8 cellular contexts compared by ENCODE assay signal in genomic region chr1:51421961-51422360, GRCh38.
DNase-seq lines count a peak whose midpoint lies in the region; ATAC-seq, FAIRE-seq and TF ChIP-seq lines count a peak whose summit lies in the region.

No MANE protein-coding gene starts in this region.

- no peak overlapping the region for H3K27ac ChIP-seq in colonic mucosa

- no peak overlapping the region for H3K9ac ChIP-seq in colonic mucosa (ENCODE audit: low read depth in 2 of 2, low read length in 2 of 2)

- DNase-seq in AG10803 (ENCODE audit: low read depth) (peak; percentile 64), GM19239 (ENCODE audit: insufficient read length, low spot score) (no peak), NCI-H446 treated with DMSO at 0.1 percent for 48 hours (lab: John Stamatoyannopoulos, UW) (peak; percentile 10), T47D (ENCODE audit: low read depth in 1 of 2, low spot score in 1 of 2) (peak; percentile 26 to 59), colonic mucosa (no peak)

- FAIRE-seq in GM19239 (lab: Jason Lieb, UNC) (peak; percentile 59), islet of Langerhans (lab: Jason Lieb, UNC) (peak; percentile 100)

- H3K4me3 ChIP-seq in AG10803 (ENCODE audit: low read length): peak overlapping the region; percentile 11
- no peak overlapping the region for H3K4me3 ChIP-seq in colonic mucosa

- ATAC-seq in HG02840 (IDR thresholded peaks at IDR 0.05; ENCODE audit: low FRiP score, unreplicated experiment) (no peak), GM21526 (IDR thresholded peaks at IDR 0.05; ENCODE audit: low FRiP score, unreplicated experiment) (no peak)

- no peak for TF ChIP-seq CTCF in AG10803 (conservative IDR thresholded peaks at IDR 0.05; ENCODE audit: low read length)
- no peak for TF ChIP-seq CTCF in colonic mucosa (IDR thresholded peaks at IDR 0.05)

- H3K4me1 ChIP-seq in colonic mucosa: no peaks in the 10 kb centered on the region

- no peaks in the 10 kb centered on the region for H3K36me3 ChIP-seq in colonic mucosa

- intact Hi-C loops in colonic mucosa (cut with DNase I): no loop called here

- in situ Hi-C loops in T47D (cut with HindIII; ENCODE audit: low pct_unique_long_range_greater_than_20kb, low sequenced_read_pairs): no loop called here

- H3K27me3 ChIP-seq in colonic mucosa: no peaks in the 10 kb centered on the region

- H3K9me3 ChIP-seq in colonic mucosa: no peaks in the 10 kb centered on the region

Comparison
In these comparisons a context has a peak if more than half of its experiments do, and no peak if none do; other contexts are left out.
1. DNase-seq: peak in AG10803 (single experiment), NCI-H446 treated with DMSO at 0.1 percent for 48 hours (single experiment) and T47D (2 of 2); none in GM19239 (single experiment) and colonic mucosa (single experiment).